ENCODE assay signal across 34 cellular contexts in genomic region chr2:71595549-71595948, GRCh38.
DNase-seq lines count a peak whose midpoint lies in the region; ATAC-seq and TF ChIP-seq lines count a peak whose summit lies in the region.
"Had no signal": no experiment of that assay in that cellular context is flagged by ENCODE, and none has a peak within 500 bp of the region (broad histone marks: within the 10 kb centered on the region; RNA-seq: fewer than 3 reads in every experiment).

No MANE protein-coding gene starts in this region.

- H3K9me3 Mint-ChIP-seq in WTC11: no peaks in the 10 kb centered on the region
- no peaks in the 10 kb centered on the region for H3K9me3 Mint-ChIP-seq in Caco-2 (ENCODE audit: unreplicated experiment)
- H3K9me3 Mint-ChIP-seq: activated naive CD8-positive, alpha-beta T cell treated with anti-CD3 and anti-CD28 coated beads for 36 hours; activated T-cell treated with anti-CD3 and anti-CD28 coated beads, Interleukin-2, amount 50 U/mL, for 24 hours; central memory CD8-positive, alpha-beta T cell; dendritic cell treated with granulocyte-macrophage colony-stimulating factor and Interleukin-4, amounts not matched to agents 40 ng/mL and 50 ng/mL, for 4 days; natural killer cell treated with Interleukin-12 subunit alpha and Interleukin-12 subunit beta and Interleukin-15 and Interleukin-18, amount 100 ng/mL, for 72 hours; T-helper 1 cell treated with Interleukin-12 subunit alpha and Interleukin-12 subunit beta and Interleukin-4 antibody, amounts not matched to agents 30 μg/mL and 1 μg/mL, for 36 hours had no signal

- no peaks in the 10 kb centered on the region for H3K27me3 ChIP-seq in Caco-2 (replicated peaks; ENCODE audit: control insufficient read depth, insufficient read depth, low read length)
- H3K27me3 ChIP-seq: ascending aorta, BE2C, esophagus muscularis mucosa, pancreas had no signal

- no peaks in the 10 kb centered on the region for H3K9me3 ChIP-seq in Caco-2
- H3K9me3 ChIP-seq: ascending aorta, BE2C, esophagus muscularis mucosa, mucosa of descending colon, pancreas, thoracic aorta had no signal

- intact Hi-C loops in sciatic nerve (cut with DNase I): no loop called here
- intact Hi-C loops in Caco-2 (cut with micrococcal nuclease; ENCODE audit: unreplicated experiment): no loop called here

- DNase-seq in ELF-1 (ENCODE audit: low read depth, low spot score) (peak; percentile 49), WTC11 (ENCODE audit: low spot score) (no peak), foreskin melanocyte (peak; percentile 15), sciatic nerve (ENCODE audit: low spot score) (no peak), Caco-2 (no peak), amniotic stem cell (lab: John Stamatoyannopoulos, UW) (no peak), NCI-H2171 treated with DMSO at 0.1 percent for 48 hours (lab: John Stamatoyannopoulos, UW) (no peak)
- DNase-seq: activated CD4-positive, alpha-beta T cell treated with anti-CD3 and anti-CD28 coated beads, Interleukin-2, amount 50 U/mL, for 1 hour; activated CD4-positive, CD25-positive, alpha-beta regulatory T cell; activated gamma-delta T cell; activated naive CD8-positive, alpha-beta T cell treated with anti-CD3 and anti-CD28 coated beads for 36 hours; activated T-cell treated with anti-CD3 and anti-CD28 coated beads, Interleukin-2, amount 50 U/mL, for 24 hours; BE2C; foreskin keratinocyte; Karpas-422; kidney glomerular epithelial cell; mucosa of descending colon; NCI-H1417; NCI-H2029 treated with DMSO at 0.1 percent for 48 hours; NCI-H2227 treated with DMSO at 0.1 percent for 48 hours; NCI-H69; pancreas; stimulated activated naive CD8-positive, alpha-beta T cell treated with anti-CD3 and anti-CD28 coated beads, Interleukin-15, Interleukin-2, amounts not matched to agents 100 U/mL and 50 U/mL, for 24 hours had no signal

- no peaks in the 10 kb centered on the region for H3K36me3 Mint-ChIP-seq in WTC11
- H3K36me3 Mint-ChIP-seq in Caco-2 (ENCODE audit: insufficient read depth, unreplicated experiment): no peaks in the 10 kb centered on the region
- H3K36me3 Mint-ChIP-seq: activated naive CD8-positive, alpha-beta T cell treated with anti-CD3 and anti-CD28 coated beads for 36 hours; natural killer cell treated with Interleukin-12 subunit alpha and Interleukin-12 subunit beta and Interleukin-15 and Interleukin-18, amount 100 ng/mL, for 72 hours had no signal

- ATAC-seq in WTC11 (peak; percentile 30; the same call in 1 of the 2 replicates), sciatic nerve (peak; percentile 52), HG03045 (IDR thresholded peaks at IDR 0.05; ENCODE audit: unreplicated experiment) (no peak)
- ATAC-seq: foreskin keratinocyte; mucosa of descending colon; natural killer cell treated with Interleukin-12 subunit alpha and Interleukin-12 subunit beta and Interleukin-15 and Interleukin-18, amount 100 ng/mL, for 72 hours; stimulated activated naive CD8-positive, alpha-beta T cell treated with anti-CD3 and anti-CD28 coated beads, Interleukin-15, Interleukin-2, amounts not matched to agents 100 U/mL and 50 U/mL, for 24 hours had no signal

- H3K27ac Mint-ChIP-seq in WTC11 (no peak overlapping the region), Caco-2 (ENCODE audit: unreplicated experiment) (no peak overlapping the region)
- H3K27ac Mint-ChIP-seq: activated naive CD8-positive, alpha-beta T cell treated with anti-CD3 and anti-CD28 coated beads for 36 hours; activated T-cell treated with anti-CD3 and anti-CD28 coated beads, Interleukin-2, amount 50 U/mL, for 24 hours; dendritic cell treated with granulocyte-macrophage colony-stimulating factor and Interleukin-4, amounts not matched to agents 40 ng/mL and 50 ng/mL, for 4 days; natural killer cell treated with Interleukin-12 subunit alpha and Interleukin-12 subunit beta and Interleukin-15 and Interleukin-18, amount 100 ng/mL, for 72 hours; T-helper 1 cell treated with Interleukin-12 subunit alpha and Interleukin-12 subunit beta and Interleukin-4 antibody, amounts not matched to agents 30 μg/mL and 1 μg/mL, for 36 hours had no signal

- H3K4me1 ChIP-seq in Caco-2: no peaks in the 10 kb centered on the region
- H3K4me1 ChIP-seq: BE2C, foreskin keratinocyte, pancreas had no signal

- POLR2A ChIA-PET in WTC11 (lab: Charles Lee) (no interaction called here), Caco-2 (lab: Charles Lee) (no interaction called here)

- H3K27me3 Mint-ChIP-seq in WTC11 (ENCODE audit: low read depth) (no peaks in the 10 kb centered on the region), Caco-2 (ENCODE audit: insufficient read depth, unreplicated experiment) (peaks cover 17% of the 10 kb centered on the region)
- H3K27me3 Mint-ChIP-seq: activated naive CD8-positive, alpha-beta T cell treated with anti-CD3 and anti-CD28 coated beads for 36 hours; dendritic cell treated with granulocyte-macrophage colony-stimulating factor and Interleukin-4, amounts not matched to agents 40 ng/mL and 50 ng/mL, for 4 days; natural killer cell treated with Interleukin-12 subunit alpha and Interleukin-12 subunit beta and Interleukin-15 and Interleukin-18, amount 100 ng/mL, for 72 hours had no signal

- TF ChIP-seq CTCF in WTC11 (IDR thresholded peaks at IDR 0.05) (no peak), Caco-2 (IDR thresholded peaks at IDR 0.05; ENCODE audit: insufficient read depth in 1 of 2, low read depth in 1 of 2, low read length in 1 of 2, severe bottlenecking in 1 of 2, unreplicated experiment in 1 of 2) (no peak)

- no peak overlapping the region for H3K4me3 Mint-ChIP-seq in WTC11
- no peak overlapping the region for H3K4me3 Mint-ChIP-seq in Caco-2 (ENCODE audit: unreplicated experiment)
- H3K4me3 Mint-ChIP-seq: activated naive CD8-positive, alpha-beta T cell treated with anti-CD3 and anti-CD28 coated beads for 36 hours; activated T-cell treated with anti-CD3 and anti-CD28 coated beads, Interleukin-2, amount 50 U/mL, for 24 hours; central memory CD8-positive, alpha-beta T cell; dendritic cell treated with granulocyte-macrophage colony-stimulating factor and Interleukin-4, amounts not matched to agents 40 ng/mL and 50 ng/mL, for 4 days; natural killer cell treated with Interleukin-12 subunit alpha and Interleukin-12 subunit beta and Interleukin-15 and Interleukin-18, amount 100 ng/mL, for 72 hours; T-helper 1 cell treated with Interleukin-12 subunit alpha and Interleukin-12 subunit beta and Interleukin-4 antibody, amounts not matched to agents 30 μg/mL and 1 μg/mL, for 36 hours had no signal

- no TSS peak for BruUV-seq in Caco-2 (replicated peaks; lab: Mats Ljungman, UMichigan)

- CTCF ChIA-PET in WTC11 (lab: Charles Lee): interaction anchor here (0.7 to 1.1 kb wide), 2 partner anchors 38 to 535 kb away, joined by 3 to 4 read pairs; no protein-coding TSS in a partner anchor
- CTCF ChIA-PET in Caco-2 (lab: Charles Lee): no interaction called here

- H3K36me3 ChIP-seq in Caco-2 (ENCODE audit: control insufficient read depth, insufficient read depth, low read length): no peaks in the 10 kb centered on the region
- H3K36me3 ChIP-seq: ascending aorta, BE2C, pancreas, thoracic aorta had no signal

- no peak overlapping the region for H3K4me3 ChIP-seq in Caco-2 (ENCODE audit: low read depth, low read length)
- H3K4me3 ChIP-seq: esophagus muscularis mucosa, lung, mucosa of descending colon, pancreas, SK-N-MC, smooth muscle cell had no signal

- H3K4me1 Mint-ChIP-seq in WTC11: peaks cover 14% of the 10 kb centered on the region
- no peaks in the 10 kb centered on the region for H3K4me1 Mint-ChIP-seq in Caco-2 (ENCODE audit: low read depth, unreplicated experiment)
- H3K4me1 Mint-ChIP-seq: activated naive CD8-positive, alpha-beta T cell treated with anti-CD3 and anti-CD28 coated beads for 36 hours; central memory CD8-positive, alpha-beta T cell had no signal

TF ChIP-seq in WTC11, 78 proteins besides CTCF, POLR2A, EP300 and RAD21 (continues in another document):
- TF ChIP-seq SP1 (CRISPR knock-in tag; conservative IDR thresholded peaks at IDR 0.05) (no peak), ATF6 (CRISPR knock-in tag; IDR thresholded peaks at IDR 0.05) (no peak), GTF2I (CRISPR knock-in tag; conservative IDR thresholded peaks at IDR 0.05) (no peak), NFYB (CRISPR knock-in tag; conservative IDR thresholded peaks at IDR 0.05; ENCODE audit: low read depth) (no peak), EMX1 (CRISPR knock-in tag; IDR thresholded peaks at IDR 0.05) (no peak), ZNF138 (CRISPR knock-in tag; conservative IDR thresholded peaks at IDR 0.05) (no peak), ZNF263 (CRISPR knock-in tag; IDR thresholded peaks at IDR 0.05; ENCODE audit: low read depth) (no peak), MYBL2 (CRISPR knock-in tag; IDR thresholded peaks at IDR 0.05) (no peak), ZNF232 (CRISPR knock-in tag; IDR thresholded peaks at IDR 0.05) (no peak), SMAD3 (CRISPR knock-in tag; IDR thresholded peaks at IDR 0.05; ENCODE audit: borderline replicate concordance) (no peak), ZNF219 (CRISPR knock-in tag; IDR thresholded peaks at IDR 0.05; ENCODE audit: borderline replicate concordance) (no peak)

Comparison
In these comparisons a context has a peak if more than half of its experiments do, and no peak if none do; other contexts are left out.
1. DNase-seq: peak in ELF-1 (single experiment) and foreskin melanocyte (single experiment); none in WTC11 (single experiment), sciatic nerve (single experiment), Caco-2 (0 of 2), amniotic stem cell (single experiment) and NCI-H2171 treated with DMSO at 0.1 percent for 48 hours (single experiment).